Comparison of ENCODE assay signal across 9 cellular contexts in the genomic region with DNA sequence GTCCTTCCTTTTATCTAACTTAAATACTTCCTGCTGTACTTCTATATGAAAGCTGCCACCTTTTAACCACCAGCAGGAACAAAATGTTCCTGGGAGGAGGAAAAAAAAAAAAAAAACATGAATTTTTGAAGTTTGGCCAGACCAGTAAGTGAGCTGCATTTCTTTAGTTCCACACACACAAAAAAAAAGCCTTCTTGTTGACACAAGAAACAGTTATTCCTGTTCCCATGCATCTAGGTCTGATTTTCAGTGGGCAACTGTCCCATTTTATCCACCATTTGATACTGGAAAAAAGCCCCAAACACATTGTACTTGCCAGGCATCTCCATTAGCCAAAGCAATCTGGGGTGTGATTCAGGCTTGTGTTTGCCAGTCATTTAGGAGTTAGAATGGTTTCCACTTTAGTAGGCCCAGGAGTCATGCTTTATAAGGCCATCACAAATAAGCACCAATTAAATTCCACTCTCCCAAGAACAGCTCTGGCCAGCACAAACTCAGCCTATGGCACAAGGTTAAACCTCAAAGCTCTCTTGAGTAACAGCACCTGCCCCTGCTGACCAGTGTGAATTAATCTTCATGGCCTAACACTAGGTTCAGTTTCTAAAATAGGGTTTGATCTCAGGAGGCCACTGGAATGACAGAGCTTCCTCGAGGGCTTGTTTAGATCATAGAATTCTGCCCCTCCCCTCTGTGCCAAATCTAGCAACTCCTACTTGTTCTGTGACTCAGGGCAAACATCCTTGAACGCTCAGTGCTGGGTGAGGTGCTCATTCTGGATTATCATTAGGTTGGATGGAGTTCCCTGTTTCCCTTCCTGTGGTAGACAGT.
DNase-seq lines count a peak whose midpoint lies in the region; ATAC-seq, FAIRE-seq and TF ChIP-seq lines count a peak whose summit lies in the region.
"Had no signal": no experiment of that assay in that cellular context is flagged by ENCODE, and none has a peak within 500 bp of the region (broad histone marks: within the 10 kb centered on the region; RNA-seq: fewer than 3 reads in every experiment).

No MANE protein-coding gene starts in this region.

- no peaks in the 10 kb centered on the region for H3K27me3 ChIP-seq in ascending aorta
- H3K27me3 ChIP-seq in transverse colon = no peaks in the 10 kb centered on the region

- DNase-seq in NCI-H2081 (lab: John Stamatoyannopoulos, UW) (peak; percentile 2 to 49), NCI-H2081 treated with DMSO at 0.1 percent for 48 hours (lab: John Stamatoyannopoulos, UW) (no peak), ascending aorta (ENCODE audit: low spot score in 2 of 2) (peak; percentile 57 to 92), kidney (no peak), transverse colon (peak; percentile 31), posterior cingulate gyrus (no peak), T-helper 17 cell (no peak)

- H3K27ac ChIP-seq in ascending aorta (peak overlapping the region; percentile 98), kidney (ENCODE audit: low read depth in 2 of 2, low read length in 2 of 2) (peak overlapping the region; percentile 65 to 91), transverse colon (peak overlapping the region; percentile 90 to 94 (median 92))

- peaks cover 11% of the 10 kb centered on the region for H3K36me3 Mint-ChIP-seq in T-helper 17 cell (ENCODE audit: low read depth)

- no peak overlapping the region for H3K4me3 Mint-ChIP-seq in T-helper 17 cell

- peak; percentile 51 for TF ChIP-seq EP300 in transverse colon (IDR thresholded peaks at IDR 0.05; ENCODE audit: low read depth)

- H3K36me3 ChIP-seq in ascending aorta = no peaks in the 10 kb centered on the region
- H3K36me3 ChIP-seq in kidney (ENCODE audit: control insufficient read depth in 1 of 2, insufficient read depth in 2 of 2, low read length in 2 of 2) = no peaks in the 10 kb centered on the region
- H3K36me3 ChIP-seq in transverse colon = no peaks in the 10 kb centered on the region

- H3K9ac ChIP-seq in kidney (ENCODE audit: low read length in 2 of 2) = peak overlapping the region in 1 of 2 donors; percentile 3

- intact Hi-C loops in ascending aorta (cut with DNase I) (loop anchor here (1.0 to 10.0 kb wide), 3 partner anchors 9 to 697 kb away; no protein-coding TSS in a partner anchor), kidney (cut with DNase I) (no loop called here), transverse colon (cut with DNase I; ENCODE audit: low total_unique reads) (loop anchor here (10.0 kb wide), 1 partner anchor 53 kb away; no protein-coding TSS in a partner anchor), posterior cingulate gyrus (cut with DNase I) (no loop called here)

- no peak overlapping the region for H3K27ac Mint-ChIP-seq in T-helper 17 cell
- H3K27ac Mint-ChIP-seq: B cell had no signal

- peaks cover 26% of the 10 kb centered on the region for H3K27me3 Mint-ChIP-seq in T-helper 17 cell

- H3K4me3 ChIP-seq in ascending aorta (no peak overlapping the region), kidney (ENCODE audit: low read length in 2 of 2) (no peak overlapping the region), transverse colon (no peak overlapping the region)

- H3K9me3 ChIP-seq in ascending aorta (no peaks in the 10 kb centered on the region), kidney (ENCODE audit: control insufficient read depth in 1 of 2, low read length in 2 of 2) (no peaks in the 10 kb centered on the region), transverse colon (no peaks in the 10 kb centered on the region), T-helper 17 cell (ENCODE audit: control insufficient read depth, low read length, poor library complexity, severe bottlenecking) (no peaks in the 10 kb centered on the region)

- ATAC-seq in GM18909 (IDR thresholded peaks at IDR 0.05; ENCODE audit: poor library complexity, unreplicated experiment) (no peak), T-helper 17 cell (no peak)

- in situ Hi-C loops in transverse colon (cut with MboI; ENCODE audit: low pct_ligation_motif_present in 1 of 4, low pct_unique_long_range_greater_than_20kb in 1 of 4, low sequenced_read_pairs in 3 of 4) = no loop called here

- H3K4me1 ChIP-seq in ascending aorta (peaks cover 21 to 45% of the 10 kb centered on the region in 2 donors), kidney (ENCODE audit: control insufficient read depth in 1 of 2, insufficient read depth in 1 of 2, low read depth in 1 of 2, low read length in 2 of 2) (peaks cover 17 to 19% of the 10 kb centered on the region in 2 donors), transverse colon (peaks cover 18 to 34% (median 25%) of the 10 kb centered on the region in 4 donors)

- FAIRE-seq in kidney (lab: Jason Lieb, UNC) = no peak

- peak; percentile 10 for TF ChIP-seq POLR2A in transverse colon (IDR thresholded peaks at IDR 0.05)

- no peaks in the 10 kb centered on the region for H3K4me1 Mint-ChIP-seq in T-helper 17 cell

- WGBS in transverse colon (ENCODE audit: low coverage in 1 of 2), 2 donors = 30% methylated on average over 2 of the region's 2 CpGs; no CpG with 5 or more reads in 1 of the 2 donors

- TF ChIP-seq CTCF in ascending aorta (IDR thresholded peaks at IDR 0.05) (no peak), kidney (IDR thresholded peaks at IDR 0.05; ENCODE audit: borderline replicate concordance, extremely low read depth, insufficient read depth) (no peak), transverse colon (IDR thresholded peaks at IDR 0.05) (no peak)

Comparison
In these comparisons a context has a peak if more than half of its experiments do, and no peak if none do; other contexts are left out.
1. DNase-seq: peak in NCI-H2081 (2 of 2), ascending aorta (2 of 2) and transverse colon (single experiment); none in NCI-H2081 treated with DMSO at 0.1 percent for 48 hours (single experiment), kidney (single experiment), posterior cingulate gyrus (0 of 10) and T-helper 17 cell (0 of 3).
2. intact Hi-C loops: an anchor here in ascending aorta (1.0 to 10.0 kb wide) and transverse colon (10.0 kb wide); none called in kidney and posterior cingulate gyrus.
3. Peak in every context shown above with its lines, with median percentiles within 50 percentile points of each other: H3K27ac ChIP-seq.